ENCODE assay signal across 12 cellular contexts in the genomic region with DNA sequence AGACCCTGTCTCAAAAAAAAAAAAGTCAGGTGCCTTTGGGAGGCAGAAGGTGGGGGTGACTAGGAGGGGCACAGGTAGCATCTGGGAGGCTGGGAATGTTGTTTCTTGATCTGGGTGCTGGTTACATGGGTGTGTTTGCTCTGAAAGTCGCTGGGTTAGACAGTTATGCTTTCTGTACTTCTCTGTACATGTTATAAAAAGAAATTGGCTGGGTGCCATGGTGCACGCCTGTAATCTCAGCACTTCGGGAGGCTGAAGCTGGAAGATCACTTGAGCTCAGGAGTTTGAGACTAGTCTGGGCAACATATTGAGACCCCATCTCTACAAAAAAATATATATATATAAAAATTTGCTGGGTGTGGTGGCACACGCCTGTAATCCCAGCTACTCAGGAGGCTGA. TPM values are rescaled to one million over a fixed set of nuclear protein-coding genes. Genes with fewer than 3 reads are reported as not detected.
A peak's percentile ranks its signal among the peaks of the same experiment; 100 is the strongest.
DNase-seq lines count a peak whose midpoint lies in the region; ATAC-seq lines count a peak whose summit lies in the region.
"Had no signal": no experiment of that assay in that cellular context is flagged by ENCODE, and none has a peak within 500 bp of the region (broad histone marks: within the 10 kb centered on the region; RNA-seq: fewer than 3 reads in every experiment).

No MANE protein-coding gene starts in this region.

- H3K27ac Mint-ChIP-seq in activated naive CD8-positive, alpha-beta T cell, result peak overlapping the region; percentile 96
- peak overlapping the region; percentile 94 for H3K27ac Mint-ChIP-seq in stimulated activated effector memory CD8-positive, alpha-beta T cell treated with anti-CD3 and anti-CD28 coated beads, Interleukin-12 subunit alpha, Interleukin-12 subunit beta, amount 100 ng/mL, for 72 hours

- peaks cover 6% of the 10 kb centered on the region for H3K36me3 Mint-ChIP-seq in activated T-cell treated with anti-CD3 and anti-CD28 coated beads, Interleukin-2, amount 50 U/mL, for 4 hours (ENCODE audit: insufficient read depth)
- peaks cover 8% of the 10 kb centered on the region for H3K36me3 Mint-ChIP-seq in activated naive CD8-positive, alpha-beta T cell
- peaks cover 89% of the 10 kb centered on the region for H3K36me3 Mint-ChIP-seq in stimulated activated effector memory CD8-positive, alpha-beta T cell treated with anti-CD3 and anti-CD28 coated beads, Interleukin-12 subunit alpha, Interleukin-12 subunit beta, amount 100 ng/mL, for 72 hours

- H3K27me3 Mint-ChIP-seq in activated T-cell treated with anti-CD3 and anti-CD28 coated beads, Interleukin-2, amount 50 U/mL, for 4 hours (ENCODE audit: low read depth), result no peaks in the 10 kb centered on the region
- H3K27me3 Mint-ChIP-seq in activated naive CD8-positive, alpha-beta T cell, result no peaks in the 10 kb centered on the region
- H3K27me3 Mint-ChIP-seq: brain had no signal

- intact Hi-C loops in left cardiac atrium (cut with DNase I), result no loop called here

- H3K9me3 Mint-ChIP-seq in activated T-cell treated with anti-CD3 and anti-CD28 coated beads, Interleukin-2, amount 50 U/mL, for 4 hours, result no peaks in the 10 kb centered on the region
- no peaks in the 10 kb centered on the region for H3K9me3 Mint-ChIP-seq in activated naive CD8-positive, alpha-beta T cell (ENCODE audit: low read depth)
- no peaks in the 10 kb centered on the region for H3K9me3 Mint-ChIP-seq in stimulated activated effector memory CD8-positive, alpha-beta T cell treated with anti-CD3 and anti-CD28 coated beads, Interleukin-12 subunit alpha, Interleukin-12 subunit beta, amount 100 ng/mL, for 72 hours
- H3K9me3 Mint-ChIP-seq: brain had no signal

- H3K4me3 Mint-ChIP-seq in activated T-cell treated with anti-CD3 and anti-CD28 coated beads, Interleukin-2, amount 50 U/mL, for 4 hours, result peak overlapping the region; percentile 11
- peak overlapping the region; percentile 68 for H3K4me3 Mint-ChIP-seq in activated naive CD8-positive, alpha-beta T cell
- peak overlapping the region; percentile 51 for H3K4me3 Mint-ChIP-seq in stimulated activated effector memory CD8-positive, alpha-beta T cell treated with anti-CD3 and anti-CD28 coated beads, Interleukin-12 subunit alpha, Interleukin-12 subunit beta, amount 100 ng/mL, for 72 hours
- H3K4me3 Mint-ChIP-seq: brain had no signal

- no peak for DNase-seq in activated T-cell treated with anti-CD3 and anti-CD28 coated beads, Interleukin-2, amount 50 U/mL, for 4 hours
- DNase-seq in activated T-cell treated with anti-CD3 and anti-CD28 coated beads, Interleukin-2, amount 50 U/mL, for 1 hour, result no peak
- no peak for DNase-seq in left cardiac atrium
- DNase-seq in stimulated activated effector memory CD8-positive, alpha-beta T cell treated with anti-CD3 and anti-CD28 coated beads, Interleukin-12 subunit alpha, Interleukin-12 subunit beta, amount 100 ng/mL, for 72 hours (ENCODE audit: low spot score in 2 of 2), result no peak
- DNase-seq in activated gamma-delta T cell (lab: John Stamatoyannopoulos, UW), result no peak
- DNase-seq in GOT3 (lab: John Stamatoyannopoulos, UW), result no peak
- DNase-seq: HCEC 1CT, NCI-H2081, SW 1271 had no signal

- ATAC-seq in activated T-cell treated with anti-CD3 and anti-CD28 coated beads, Interleukin-2, amount 50 U/mL, for 4 hours, result no peak
- ATAC-seq in left cardiac atrium (peak; percentile 40 to 51), GM21576 (IDR thresholded peaks at IDR 0.05; ENCODE audit: unreplicated experiment) (no peak)
- ATAC-seq in stimulated activated effector memory CD8-positive, alpha-beta T cell treated with anti-CD3 and anti-CD28 coated beads, Interleukin-12 subunit alpha, Interleukin-12 subunit beta, amount 100 ng/mL, for 72 hours, result no peak

- peaks cover 76% of the 10 kb centered on the region for H3K4me1 Mint-ChIP-seq in activated T-cell treated with anti-CD3 and anti-CD28 coated beads, Interleukin-2, amount 50 U/mL, for 4 hours (ENCODE audit: low read depth)
- peaks cover 78% of the 10 kb centered on the region for H3K4me1 Mint-ChIP-seq in activated naive CD8-positive, alpha-beta T cell (ENCODE audit: low read depth)
- peaks cover 73% of the 10 kb centered on the region for H3K4me1 Mint-ChIP-seq in stimulated activated effector memory CD8-positive, alpha-beta T cell treated with anti-CD3 and anti-CD28 coated beads, Interleukin-12 subunit alpha, Interleukin-12 subunit beta, amount 100 ng/mL, for 72 hours

RNA-seq across cellular contexts. Expression of a gene that starts 15.1 kb away (rescaled TPM):
- total RNA-seq in activated T-cell treated with anti-CD3 and anti-CD28 coated beads, Interleukin-2, amount 50 U/mL, for 4 hours, result 10 to 100 TPM; 86.0 to 89.6 (median 87.0) TPM
- 10 to 100 TPM; 43.6 to 48.6 TPM for total RNA-seq in left cardiac atrium

RNA-seq across cellular contexts. Expression of a gene that starts 15.9 kb away (rescaled TPM):
- 1 to 10 TPM; 1.0 to 1.4 (median 1.3) TPM for total RNA-seq in activated T-cell treated with anti-CD3 and anti-CD28 coated beads, Interleukin-2, amount 50 U/mL, for 4 hours
- 1 to 10 TPM in 1 of 2 donors, under 1 TPM in 1; 0.68 to 1.1 TPM for total RNA-seq in left cardiac atrium

RNA-seq across cellular contexts. Expression of a gene that starts 25.7 kb away (rescaled TPM):
- total RNA-seq in activated T-cell treated with anti-CD3 and anti-CD28 coated beads, Interleukin-2, amount 50 U/mL, for 4 hours, result 10 to 100 TPM; 28.0 to 33.1 (median 28.7) TPM
- total RNA-seq in left cardiac atrium, result 10 to 100 TPM; 12.9 to 15.9 TPM

RNA-seq across cellular contexts. Expression of a gene that starts 37.5 kb away (rescaled TPM):
- 1 to 10 TPM; 2.4 to 4.0 (median 3.5) TPM for total RNA-seq in activated T-cell treated with anti-CD3 and anti-CD28 coated beads, Interleukin-2, amount 50 U/mL, for 4 hours
- 10 to 100 TPM; 27.3 to 34.9 TPM for total RNA-seq in left cardiac atrium

RNA-seq across cellular contexts. Expression of a gene that starts 52.8 kb away (rescaled TPM):
- total RNA-seq in activated T-cell treated with anti-CD3 and anti-CD28 coated beads, Interleukin-2, amount 50 U/mL, for 4 hours, result 1 to 10 TPM; 5.8 to 9.5 (median 8.9) TPM
- total RNA-seq in left cardiac atrium, result 100 to 1,000 TPM; 156 to 202 TPM

Comparison
In these comparisons a context has a peak if more than half of its experiments do, and no peak if none do; other contexts are left out.
1. ATAC-seq: peak in left cardiac atrium (2 of 2); none in activated T-cell treated with anti-CD3 and anti-CD28 coated beads, Interleukin-2, amount 50 U/mL, for 4 hours (0 of 2), stimulated activated effector memory CD8-positive, alpha-beta T cell treated with anti-CD3 and anti-CD28 coated beads, Interleukin-12 subunit alpha, Interleukin-12 subunit beta, amount 100 ng/mL, for 72 hours (single experiment) and GM21576 (single experiment).
2. H3K4me3 Mint-ChIP-seq: peak in every context shown above with its lines; median percentile 68 in activated naive CD8-positive, alpha-beta T cell; 51 in stimulated activated effector memory CD8-positive, alpha-beta T cell treated with anti-CD3 and anti-CD28 coated beads, Interleukin-12 subunit alpha, Interleukin-12 subunit beta, amount 100 ng/mL, for 72 hours; 11 in activated T-cell treated with anti-CD3 and anti-CD28 coated beads, Interleukin-2, amount 50 U/mL, for 4 hours.